ENCODE assay signal across 29 cellular contexts in the genomic region with DNA sequence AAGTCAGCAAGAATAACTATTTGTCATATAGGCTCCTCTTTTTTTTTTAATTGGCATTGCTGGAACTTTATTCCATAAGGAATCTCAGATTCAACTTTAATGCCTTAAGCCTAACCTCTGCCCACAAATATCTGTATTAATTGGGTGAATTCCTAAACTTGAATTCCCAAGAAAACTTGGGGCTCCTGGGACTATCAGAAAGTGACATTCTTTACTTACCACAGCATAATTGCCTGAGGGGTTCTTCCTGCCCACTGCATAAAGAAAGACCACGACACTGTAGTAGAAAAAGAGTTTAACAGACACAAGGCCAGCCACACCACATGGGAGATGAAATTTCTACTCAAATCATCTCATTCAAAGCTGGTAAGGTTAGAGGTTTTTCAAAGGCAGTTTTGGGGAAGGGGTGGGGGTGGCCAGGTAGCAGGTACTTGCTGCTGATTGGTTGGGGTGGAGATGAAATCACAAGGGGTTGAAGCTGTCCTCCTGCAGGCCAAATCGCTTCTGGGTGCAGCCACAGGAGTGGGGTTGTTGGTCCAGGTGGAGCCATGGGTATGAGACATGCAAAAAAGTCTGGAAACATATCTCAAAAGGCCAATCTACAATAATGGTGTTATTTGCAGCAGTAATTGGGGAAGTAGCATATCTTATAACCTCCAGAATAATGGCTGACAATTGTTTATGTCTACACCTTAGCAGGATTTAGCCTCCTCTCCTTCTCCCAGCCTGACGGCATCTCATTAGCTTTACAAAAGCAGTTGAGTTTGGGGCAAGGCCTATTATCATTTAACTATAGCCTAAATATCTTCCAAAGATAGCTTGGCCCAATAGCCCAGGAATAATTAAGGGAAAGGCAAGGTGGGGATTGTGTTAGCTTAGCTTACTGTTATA. TPM values are rescaled to one million over a fixed set of nuclear protein-coding genes. Genes with fewer than 3 reads are reported as not detected.
DNase-seq lines count a peak whose midpoint lies in the region; ATAC-seq and TF ChIP-seq lines count a peak whose summit lies in the region.
"Had no signal": no experiment of that assay in that cellular context is flagged by ENCODE, and none has a peak within 500 bp of the region (broad histone marks: within the 10 kb centered on the region; RNA-seq: fewer than 3 reads in every experiment).

No MANE protein-coding gene starts in this region.

- no peaks in the 10 kb centered on the region for H4K20me1 ChIP-seq in IMR-90 (ENCODE audit: insufficient read depth, low read length)
- H4K20me1 ChIP-seq in osteoblast (ENCODE audit: insufficient read depth, low read length) = no peaks in the 10 kb centered on the region
- H4K20me1 ChIP-seq: BLaER1 treated with 17β-estradiol and CSF1 and Interleukin-3, amounts not matched to agents 10 nM and 100 nM had no signal

- peak overlapping the region; percentile 66 for H3K4ac ChIP-seq in IMR-90 (ENCODE audit: low read depth, low read length)

- H3K14ac ChIP-seq in IMR-90 (replicated peaks; ENCODE audit: low read depth, low read length) = peak overlapping the region; percentile 55; the same call in 1 of the 2 replicates

- intact Hi-C loops in IMR-90 (cut with micrococcal nuclease) (loop anchor here (5.0 kb wide), 1 partner anchor 78 kb away; no protein-coding TSS in a partner anchor), ascending aorta (cut with DNase I) (no loop called here)

- no peak overlapping the region; the same call in 1 of the 2 replicates for H4K91ac ChIP-seq in IMR-90 (ENCODE audit: insufficient read depth, low read depth, low read length)

- no peak overlapping the region for H3K56ac ChIP-seq in IMR-90 (ENCODE audit: extremely low read depth, insufficient read depth, low read length)

- H3K9me1 ChIP-seq in IMR-90 (ENCODE audit: insufficient read depth, low read length) = peaks cover 9% of the 10 kb centered on the region

- peak; percentile 51 for DNase-seq in ELF-1 (ENCODE audit: low read depth, low spot score)
- no peak for DNase-seq in IMR-90
- DNase-seq in fibroblast of peridontal ligament (ENCODE audit: extremely low read depth) = peak; percentile 25
- DNase-seq in osteoblast (ENCODE audit: insufficient read length, low spot score, missing footprints) = no peak
- DNase-seq in ascending aorta (ENCODE audit: low spot score in 2 of 2) = no peak
- no peak for DNase-seq in NCI-H510A treated with DMSO at 0.1 percent for 48 hours (lab: John Stamatoyannopoulos, UW)
- DNase-seq in NCI-H1105 (lab: John Stamatoyannopoulos, UW) = no peak
- DNase-seq: ACHN; activated CD4-positive, alpha-beta memory T cell treated with anti-CD3 and anti-CD28 coated beads, Interleukin-2, amount 10 ng/mL, durations not matched to agents 7 days and 5 days; activated naive CD8-positive, alpha-beta T cell treated with anti-CD3 and anti-CD28 coated beads for 36 hours; COR-L47; DMS79; head of caudate nucleus; left ventricle myocardium inferior; NCI-H1105 treated with DMSO at 0.1 percent for 48 hours; NCI-H510A; pancreas; stimulated activated CD4-positive, alpha-beta T cell treated with anti-CD3 and anti-CD28 coated beads, Interleukin-4, amount 100 ng/mL, for 4 hours; stimulated activated naive CD4-positive, alpha-beta T cell; T-cell had no signal

- H3K79me2 ChIP-seq in osteoblast (ENCODE audit: insufficient read depth, low read length) = no peaks in the 10 kb centered on the region

- peak overlapping the region in 1 of 2 experiments; percentile 59; a peak in 2 of 4 replicates for H4K8ac ChIP-seq in IMR-90 (ENCODE audit: low read depth in 2 of 2, low read length in 2 of 2)

- H3K4me3 ChIP-seq in IMR-90 (ENCODE audit: insufficient read depth, low read depth, low read length) = no peak overlapping the region
- no peak overlapping the region for H3K4me3 ChIP-seq in osteoblast (ENCODE audit: insufficient read depth, low read length)
- no peak overlapping the region for H3K4me3 ChIP-seq in ascending aorta
- H3K4me3 ChIP-seq: BLaER1 treated with 17β-estradiol and CSF1 and Interleukin-3, amounts not matched to agents 10 nM and 100 nM; left ventricle myocardium inferior; pancreas; right atrium auricular region had no signal

- TF ChIP-seq RAD21 in IMR-90 (IDR thresholded peaks at IDR 0.05; ENCODE audit: low read length) = no peak

- H4K5ac ChIP-seq in IMR-90 (ENCODE audit: low read depth, low read length) = peak overlapping the region; percentile 46; the same call in 1 of the 2 replicates

- CTCF ChIA-PET in IMR-90 (lab: Yijun Ruan, JAX) = interaction anchor here (1.3 kb wide), 1 partner anchor 17 kb away, joined by 7 read pairs; a partner anchor contains a TSS

- H3K9ac ChIP-seq in IMR-90 (ENCODE audit: low read depth, low read length) = no peak overlapping the region
- H3K9ac ChIP-seq: BLaER1 treated with 17β-estradiol and CSF1 and Interleukin-3, amounts not matched to agents 10 nM and 100 nM had no signal

- peak overlapping the region; percentile 77 for H2AFZ ChIP-seq in IMR-90 (replicated peaks; ENCODE audit: low read length, poor library complexity)
- no peak overlapping the region for H2AFZ ChIP-seq in osteoblast (ENCODE audit: low read length)

- H3K9me3 ChIP-seq in IMR-90 (ENCODE audit: control insufficient read depth, insufficient read depth, low read length) (no peaks in the 10 kb centered on the region), osteoblast (ENCODE audit: low read depth, low read length) (no peaks in the 10 kb centered on the region), ascending aorta (no peaks in the 10 kb centered on the region)
- H3K9me3 ChIP-seq: BLaER1 treated with 17β-estradiol and CSF1 and Interleukin-3, amounts not matched to agents 10 nM and 100 nM; left ventricle myocardium inferior; pancreas; right atrium auricular region had no signal

- in situ Hi-C loops in IMR-90 (cut with MboI; ENCODE audit: low sequenced_read_pairs) = no loop called here

- dilution Hi-C loops in IMR-90 (cut with HindIII; ENCODE audit: low sequenced_read_pairs, unreplicated experiment) = no loop called here

- BruUV-seq in IMR-90 (replicated peaks; lab: Mats Ljungman, UMichigan) = no TSS peak

- H3K4me2 ChIP-seq in IMR-90 (ENCODE audit: low read depth, low read length) = no peak overlapping the region
- no peak overlapping the region for H3K4me2 ChIP-seq in osteoblast (ENCODE audit: insufficient read depth, low read length)
- H3K4me2 ChIP-seq: BLaER1 treated with 17β-estradiol and CSF1 and Interleukin-3, amounts not matched to agents 10 nM and 100 nM had no signal

- POLR2A ChIA-PET in IMR-90 (lab: Charles Lee; ENCODE audit: unreplicated experiment) = no interaction called here

- no peak overlapping the region for H2AK9ac ChIP-seq in IMR-90 (replicated peaks; ENCODE audit: low read depth, low read length, poor library complexity)

- TF ChIP-seq POLR2A in IMR-90 (IDR thresholded peaks at IDR 0.05; ENCODE audit: low read depth, low read length) = no peak

- peak overlapping the region; percentile 79 for H2BK120ac ChIP-seq in IMR-90 (ENCODE audit: low read depth, low read length)

- TF ChIP-seq CTCF in IMR-90 (conservative IDR thresholded peaks at IDR 0.05; ENCODE audit: low read depth, low read length) (no peak), osteoblast (IDR thresholded peaks at IDR 0.05; ENCODE audit: extremely low read depth, low read depth, low read length) (no peak), ascending aorta (IDR thresholded peaks at IDR 0.05) (no peak)

- no peak for ATAC-seq in IMR-90 (ENCODE audit: low read depth)
- ATAC-seq in GM21528 (IDR thresholded peaks at IDR 0.05; ENCODE audit: low FRiP score, unreplicated experiment) = no peak
- ATAC-seq: activated CD4-positive, CD25-positive, alpha-beta regulatory T cell treated with anti-CD3 and anti-CD28 coated beads, Interleukin-2, amount 50 U/mL, for 24 hours; Panc1; pancreas; T-cell had no signal

- peak overlapping the region; percentile 49; the same call in 1 of the 2 replicates for H2AK5ac ChIP-seq in IMR-90 (ENCODE audit: low read depth, low read length)

- peak overlapping the region; percentile 98 for H2BK5ac ChIP-seq in IMR-90 (ENCODE audit: low read depth, low read length, poor library complexity, severe bottlenecking)

- H3K4me1 ChIP-seq in IMR-90 (ENCODE audit: control insufficient read depth, insufficient read depth, low read length) = peaks cover 28% of the 10 kb centered on the region
- H3K4me1 ChIP-seq in osteoblast (ENCODE audit: insufficient read depth, low read length) = peaks cover 65% of the 10 kb centered on the region
- no peaks in the 10 kb centered on the region for H3K4me1 ChIP-seq in ascending aorta
- H3K4me1 ChIP-seq: BLaER1 treated with 17β-estradiol and CSF1 and Interleukin-3, amounts not matched to agents 10 nM and 100 nM; left ventricle myocardium inferior; pancreas; right atrium auricular region had no signal

- no peaks in the 10 kb centered on the region for H3K27me3 ChIP-seq in IMR-90 (ENCODE audit: control insufficient read depth, insufficient read depth, low read length)
- no peaks in the 10 kb centered on the region for H3K27me3 ChIP-seq in osteoblast (ENCODE audit: insufficient read depth, low read length)
- H3K27me3 ChIP-seq in ascending aorta = no peaks in the 10 kb centered on the region
- H3K27me3 ChIP-seq: BLaER1 treated with 17β-estradiol and CSF1 and Interleukin-3, amounts not matched to agents 10 nM and 100 nM; pancreas; right atrium auricular region had no signal

- H3K23ac ChIP-seq in IMR-90 (ENCODE audit: low read depth, low read length) = no peak overlapping the region

- H3K36me3 ChIP-seq in IMR-90 (ENCODE audit: control insufficient read depth, insufficient read depth, low read length) (no peaks in the 10 kb centered on the region), osteoblast (ENCODE audit: insufficient read depth, low read length) (no peaks in the 10 kb centered on the region), ascending aorta (no peaks in the 10 kb centered on the region)
- H3K36me3 ChIP-seq: BLaER1 treated with 17β-estradiol and CSF1 and Interleukin-3, amounts not matched to agents 10 nM and 100 nM; left ventricle myocardium inferior; pancreas; right atrium auricular region had no signal

- peaks cover 0 to 8% of the 10 kb centered on the region in 2 experiments; a peak in 2 of 4 replicates for H3K79me1 ChIP-seq in IMR-90 (ENCODE audit: low read depth in 1 of 2, low read length in 2 of 2)

- no CpG with 5 or more reads among the region's 3 CpGs for WGBS in IMR-90 (ENCODE audit: extremely low coverage in 2 of 2, insufficient read length in 1 of 2), 2 experiments

- peak overlapping the region; percentile 15; the same call in 1 of the 2 replicates for H2BK20ac ChIP-seq in IMR-90 (ENCODE audit: low read depth, low read length)

- H2BK15ac ChIP-seq in IMR-90 (ENCODE audit: low read depth, low read length) = peak overlapping the region; percentile 49; the same call in 1 of the 3 replicates

- H3K27ac ChIP-seq in IMR-90 (ENCODE audit: insufficient read depth, low read length) (no peak overlapping the region), osteoblast (ENCODE audit: low read depth, low read length) (peak overlapping the region; percentile 97), ascending aorta (no peak overlapping the region)
- H3K27ac ChIP-seq: BLaER1 treated with 17β-estradiol and CSF1 and Interleukin-3, amounts not matched to agents 10 nM and 100 nM; epithelial cell of prostate; left ventricle myocardium inferior; pancreas; right atrium auricular region had no signal

- peak overlapping the region; percentile 43; the same call in 1 of the 2 replicates for H3K18ac ChIP-seq in IMR-90 (ENCODE audit: low read depth, low read length)

RNA-seq across cellular contexts. Expression of a gene that starts 4.8 kb away (rescaled TPM):
- total RNA-seq in IMR-90 (2012; rRNA removed) = 25.6 and 36.7 TPM in 2 replicates
- polyA plus RNA-seq in IMR-90 (2012; rRNA removed) = 5.8 and 6.5 TPM in 2 replicates
- polyA plus RNA-seq in IMR-90 (2012; cell fraction: cytosol; rRNA removed) = 4.6 and 5.6 TPM in 2 replicates
- polyA plus RNA-seq in IMR-90 (2012; cell fraction: nucleus; rRNA removed; ENCODE audit: low replicate concordance) = 2.4 and 2.5 TPM in 2 replicates
- total RNA-seq in osteoblast = 10.0 and 14.1 TPM in 2 replicates
- not detected for total RNA-seq in ascending aorta
- total RNA-seq: activated CD4-positive, alpha-beta memory T cell treated with anti-CD3 and anti-CD28 coated beads, Interleukin-2, amount 10 ng/mL, durations not matched to agents 7 days and 5 days; activated naive CD8-positive, alpha-beta T cell treated with anti-CD3 and anti-CD28 coated beads for 36 hours; left ventricle myocardium inferior; natural killer cell treated with Interleukin-12 subunit alpha and Interleukin-12 subunit beta and Interleukin-15 and Interleukin-18, amount 100 ng/mL, for 72 hours; pancreas; right atrium auricular region; T-cell; temporal lobe had no signal

RNA-seq across cellular contexts. Expression of a gene that starts 17.1 kb away (rescaled TPM):
- total RNA-seq in IMR-90 (2012; rRNA removed) (279 and 308 TPM in 2 replicates), osteoblast (280 and 286 TPM in 2 replicates), ascending aorta (319 TPM)
- polyA plus RNA-seq in IMR-90 (2012; rRNA removed) = 271 and 306 TPM in 2 replicates
- 585 and 1,119 TPM in 2 replicates for polyA plus RNA-seq in IMR-90 (2012; cell fraction: cytosol; rRNA removed)
- 500 and 1,302 TPM in 2 replicates for polyA plus RNA-seq in IMR-90 (2012; cell fraction: nucleus; rRNA removed; ENCODE audit: low replicate concordance)

RNA-seq across cellular contexts. Expression of a gene that starts 28.5 kb away (rescaled TPM):
- total RNA-seq in IMR-90 (2012; rRNA removed) = under 0.01 TPM in 1 of 2 replicates, not detected in the other
- 0.03 and 0.13 TPM in 2 replicates for polyA plus RNA-seq in IMR-90 (2012; rRNA removed)
- polyA plus RNA-seq in IMR-90 (2012; cell fraction: cytosol; rRNA removed) = not detected in 2 replicates
- polyA plus RNA-seq in IMR-90 (2012; cell fraction: nucleus; rRNA removed; ENCODE audit: low replicate concordance) = 0.12 and 1.1 TPM in 2 replicates
- total RNA-seq in osteoblast = under 0.01 TPM in 2 replicates
- total RNA-seq in ascending aorta = not detected
- total RNA-seq: activated CD4-positive, alpha-beta memory T cell treated with anti-CD3 and anti-CD28 coated beads, Interleukin-2, amount 10 ng/mL, durations not matched to agents 7 days and 5 days; activated naive CD8-positive, alpha-beta T cell treated with anti-CD3 and anti-CD28 coated beads for 36 hours; HT1080; left ventricle myocardium inferior; natural killer cell treated with Interleukin-12 subunit alpha and Interleukin-12 subunit beta and Interleukin-15 and Interleukin-18, amount 100 ng/mL, for 72 hours; pancreas; right atrium auricular region; T-cell; temporal lobe had no signal
- polyA plus RNA-seq: pancreas had no signal

RNA-seq across cellular contexts. Expression of a gene that starts 38.9 kb away (rescaled TPM):
- not detected in 2 replicates for total RNA-seq in IMR-90 (2012; rRNA removed)
- polyA plus RNA-seq in IMR-90 (2012; rRNA removed) = 0.14 and 0.19 TPM in 2 replicates
- polyA plus RNA-seq in IMR-90 (2012; cell fraction: cytosol; rRNA removed) = 0.03 TPM in 1 of 2 replicates, not detected in the other
- polyA plus RNA-seq in IMR-90 (2012; cell fraction: nucleus; rRNA removed; ENCODE audit: low replicate concordance) = 0.09 and 1.0 TPM in 2 replicates
- total RNA-seq in osteoblast = under 0.01 and 0.29 TPM in 2 replicates
- total RNA-seq in ascending aorta = not detected
- total RNA-seq: activated CD4-positive, alpha-beta memory T cell treated with anti-CD3 and anti-CD28 coated beads, Interleukin-2, amount 10 ng/mL, durations not matched to agents 7 days and 5 days; activated naive CD8-positive, alpha-beta T cell treated with anti-CD3 and anti-CD28 coated beads for 36 hours; left ventricle myocardium inferior; natural killer cell treated with Interleukin-12 subunit alpha and Interleukin-12 subunit beta and Interleukin-15 and Interleukin-18, amount 100 ng/mL, for 72 hours; pancreas; right atrium auricular region; T-cell; temporal lobe had no signal
- polyA plus RNA-seq: pancreas had no signal

Comparison
In these comparisons a context has a peak if more than half of its experiments do, and no peak if none do; other contexts are left out.
1. DNase-seq: peak in ELF-1 (single experiment) and fibroblast of peridontal ligament (single experiment); none in IMR-90 (single experiment), osteoblast (single experiment), ascending aorta (0 of 2), NCI-H510A treated with DMSO at 0.1 percent for 48 hours (single experiment) and NCI-H1105 (single experiment).
2. RNA of a gene that starts 4.8 kb away (total RNA-seq): 25.6 to 36.7 TPM in IMR-90 and 10.0 to 14.1 TPM in osteoblast; not detected in ascending aorta (single experiment); every median in the first group is over 10 times any median in the second.